ENCODE assay signal across 8 cellular contexts in the genomic region with DNA sequence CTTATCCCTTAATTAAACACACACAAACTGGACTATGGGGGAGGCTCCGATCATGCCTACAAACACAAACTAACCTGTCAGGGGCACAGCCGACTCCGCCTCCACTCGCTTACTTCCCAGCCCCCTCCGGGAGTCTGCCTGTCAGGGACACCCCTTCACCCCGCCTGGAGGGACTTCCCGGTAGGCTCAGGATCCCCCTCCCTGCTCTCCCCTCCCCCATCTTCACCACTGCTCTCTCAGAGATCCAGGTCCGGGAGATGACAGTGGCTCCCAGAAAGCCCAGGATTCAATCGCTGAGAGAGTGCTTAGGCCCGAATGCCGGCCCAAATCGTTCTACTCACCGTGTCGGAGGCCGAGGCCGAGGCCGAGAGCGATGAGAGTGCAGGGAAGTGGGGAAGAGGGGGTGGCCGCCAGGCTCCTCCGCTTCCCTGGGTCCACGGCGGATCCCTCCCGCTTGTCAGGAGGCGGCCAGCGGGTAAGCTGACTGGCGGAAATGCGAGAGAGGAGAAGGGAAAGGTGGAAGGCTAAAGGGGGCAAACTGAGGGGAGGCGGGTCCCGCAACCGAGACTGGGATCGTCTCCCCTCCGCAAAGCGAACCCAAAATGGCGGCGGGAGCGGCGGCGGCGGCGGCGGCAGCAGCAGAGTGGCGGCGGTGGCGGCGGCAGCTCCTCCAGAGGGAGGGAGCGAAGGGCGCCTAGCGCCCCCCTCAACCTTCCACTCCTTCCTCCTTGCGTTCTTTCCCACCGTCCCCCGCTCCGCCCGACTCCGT. TPM values are rescaled to one million over a fixed set of nuclear protein-coding genes. Genes with fewer than 3 reads are reported as not detected.
DNase-seq lines count a peak whose midpoint lies in the region; ATAC-seq and TF ChIP-seq lines count a peak whose summit lies in the region.
"Not testable (repeated sequence)": the region's sequence is repeated elsewhere in the genome, so short reads cannot be mapped to it uniquely, and the experiment has no call there.

No MANE protein-coding gene starts in this region.

- peak overlapping the region; percentile 96 for H3K27ac Mint-ChIP-seq in activated CD8-positive, alpha-beta T cell treated with anti-CD3 and anti-CD28 coated beads for 36 hours
- H3K27ac Mint-ChIP-seq in chondrocyte (ENCODE audit: unreplicated experiment) (peak overlapping the region; percentile 97), immature natural killer cell (peak overlapping the region; percentile 85 to 100 (median 94)), type B pancreatic cell (peak overlapping the region; percentile 97)

- H3K27me3 Mint-ChIP-seq in activated CD8-positive, alpha-beta T cell treated with anti-CD3 and anti-CD28 coated beads for 36 hours; chondrocyte (ENCODE audit: low read depth); type B pancreatic cell: not testable (repeated sequence)
- H3K27me3 Mint-ChIP-seq in immature natural killer cell (ENCODE audit: low read depth in 3 of 3), result peaks cover 14 to 20% (median 17%) of the 10 kb centered on the region in 3 donors

- peak; percentile 8 for ATAC-seq in GM18861 (IDR thresholded peaks at IDR 0.05; ENCODE audit: unreplicated experiment)
- peak; percentile 28 for ATAC-seq in HG02981 (IDR thresholded peaks at IDR 0.05; ENCODE audit: unreplicated experiment)
- peak; percentile 22 for ATAC-seq in activated CD8-positive, alpha-beta T cell treated with anti-CD3 and anti-CD28 coated beads for 36 hours

- H3K36me3 Mint-ChIP-seq in activated CD8-positive, alpha-beta T cell treated with anti-CD3 and anti-CD28 coated beads for 36 hours (ENCODE audit: low read depth), result peaks cover 33% of the 10 kb centered on the region
- not testable (repeated sequence) for H3K36me3 Mint-ChIP-seq in chondrocyte (ENCODE audit: low read depth); immature natural killer cell; type B pancreatic cell

- CTCF ChIA-PET in activated CD8-positive, alpha-beta T cell treated with anti-CD3 and anti-CD28 coated beads for 36 hours (lab: Charles Lee), result not testable (repeated sequence)

- not testable (repeated sequence) for TF ChIP-seq CTCF in activated CD8-positive, alpha-beta T cell treated with anti-CD3 and anti-CD28 coated beads for 36 hours (IDR thresholded peaks at IDR 0.05); chondrocyte (IDR thresholded peaks at IDR 0.05); type B pancreatic cell (conservative IDR thresholded peaks at IDR 0.05)

- H3K4me3 ChIP-seq in skeletal muscle cell (ENCODE audit: low read depth, low read length), result peak overlapping the region; percentile 83

- intact Hi-C loops in activated CD8-positive, alpha-beta T cell treated with anti-CD3 and anti-CD28 coated beads for 36 hours (cut with micrococcal nuclease), result not testable (repeated sequence)

- POLR2A ChIA-PET in activated CD8-positive, alpha-beta T cell treated with anti-CD3 and anti-CD28 coated beads for 36 hours (lab: Charles Lee), result interaction anchor here (1.2 to 2.3 kb wide), 5 partner anchors 9 to 306 kb away, joined by 3 to 10 read pairs (median 3); a partner anchor contains a TSS

- H3K9me3 Mint-ChIP-seq in activated CD8-positive, alpha-beta T cell treated with anti-CD3 and anti-CD28 coated beads for 36 hours; chondrocyte (ENCODE audit: low read depth); immature natural killer cell; type B pancreatic cell: not testable (repeated sequence)

- DNase-seq in NCI-H526 (lab: John Stamatoyannopoulos, UW) (peak; percentile 57 to 78), chondrocyte (ENCODE audit: low spot score) (peak; percentile 90)
- DNase-seq in activated CD8-positive, alpha-beta T cell treated with anti-CD3 and anti-CD28 coated beads for 36 hours, result peak; percentile 65
- DNase-seq in immature natural killer cell; skeletal muscle cell (ENCODE audit: low read depth); type B pancreatic cell (ENCODE audit: extremely low spot score, unreplicated experiment): not testable (repeated sequence)

- H3K4me1 Mint-ChIP-seq in activated CD8-positive, alpha-beta T cell treated with anti-CD3 and anti-CD28 coated beads for 36 hours (ENCODE audit: low read depth), result peaks cover 35% of the 10 kb centered on the region
- H3K4me1 Mint-ChIP-seq in chondrocyte (ENCODE audit: low read depth) (peaks cover 33% of the 10 kb centered on the region), immature natural killer cell (peaks cover 52 to 57% of the 10 kb centered on the region in 2 donors), type B pancreatic cell (ENCODE audit: unreplicated experiment) (peaks cover 23% of the 10 kb centered on the region)

- peak overlapping the region; percentile 99 for H3K4me3 Mint-ChIP-seq in activated CD8-positive, alpha-beta T cell treated with anti-CD3 and anti-CD28 coated beads for 36 hours
- H3K4me3 Mint-ChIP-seq in chondrocyte (ENCODE audit: unreplicated experiment) (peak overlapping the region; percentile 99), immature natural killer cell (peak overlapping the region; percentile 98 to 99 (median 99)), type B pancreatic cell (peak overlapping the region; percentile 99)

RNA-seq across cellular contexts. Expression of a gene that starts 0.6 kb away (rescaled TPM):
- 10 to 100 TPM; 30.3 to 31.6 TPM for total RNA-seq in activated CD8-positive, alpha-beta T cell treated with anti-CD3 and anti-CD28 coated beads for 36 hours
- total RNA-seq in chondrocyte (36.0 to 50.5 TPM (median 38.1 TPM) in 3 replicates), type B pancreatic cell (ENCODE audit: low replicate concordance) (40.7 and 43.7 TPM in 2 replicates)
- 10 to 100 TPM in 1 of 3 donors, 1 to 10 TPM in 2; 3.8 to 27.0 (median 6.0) TPM for polyA plus RNA-seq in immature natural killer cell

RNA-seq across cellular contexts. Expression of a gene that starts 48.0 kb away (rescaled TPM):
- total RNA-seq in activated CD8-positive, alpha-beta T cell treated with anti-CD3 and anti-CD28 coated beads for 36 hours, result 10 to 100 TPM; 52.3 to 57.1 TPM
- total RNA-seq in chondrocyte (40.4 to 71.7 TPM (median 42.6 TPM) in 3 replicates), type B pancreatic cell (ENCODE audit: low replicate concordance) (37.3 and 75.7 TPM in 2 replicates)
- 10 to 100 TPM in 1 of 3 donors, 1 to 10 TPM in 2; 7.5 to 20.0 (median 8.7) TPM for polyA plus RNA-seq in immature natural killer cell
